Comparison of ENCODE assay signal across 8 cellular contexts in genomic region chr3:23806322-23807160, GRCh38. TPM values are rescaled to one million over a fixed set of nuclear protein-coding genes. Genes with fewer than 3 reads are reported as not detected.
DNase-seq lines count a peak whose midpoint lies in the region; ATAC-seq and TF ChIP-seq lines count a peak whose summit lies in the region.

No MANE protein-coding gene starts in this region.

- peak overlapping the region; percentile 38 for H2BK15ac ChIP-seq in mesendoderm (replicated peaks; ENCODE audit: low read depth)

- peaks cover 4% of the 10 kb centered on the region for H3K79me1 ChIP-seq in mesendoderm (ENCODE audit: low read length)

- H3K4ac ChIP-seq in mesendoderm (ENCODE audit: low read depth, low read length) = peak overlapping the region; percentile 100

- peak overlapping the region; percentile 81 for H3K9ac ChIP-seq in mesendoderm (ENCODE audit: low read length)

- peaks cover 18% of the 10 kb centered on the region for H3K79me2 ChIP-seq in mesendoderm (ENCODE audit: control insufficient read depth, insufficient read depth, low read length)

- peak overlapping the region; percentile 73 for H3K4me2 ChIP-seq in mesendoderm (ENCODE audit: low read length)

- no peak for TF ChIP-seq POLR2A in thyroid gland (IDR thresholded peaks at IDR 0.05)

- H3K36me3 ChIP-seq in effector memory CD4-positive, alpha-beta T cell (ENCODE audit: control insufficient read depth, insufficient read depth, low read length) = no peaks in the 10 kb centered on the region
- no peaks in the 10 kb centered on the region for H3K36me3 ChIP-seq in mesendoderm (ENCODE audit: control insufficient read depth, insufficient read depth, low read length)
- no peaks in the 10 kb centered on the region for H3K36me3 ChIP-seq in thyroid gland

- no peaks in the 10 kb centered on the region for H3K9me3 Mint-ChIP-seq in WTC11

- peak overlapping the region; percentile 96 for H3K27ac Mint-ChIP-seq in WTC11

- H3K9me3 ChIP-seq in effector memory CD4-positive, alpha-beta T cell (ENCODE audit: control insufficient read depth, low read length) = no peaks in the 10 kb centered on the region
- H3K9me3 ChIP-seq in thyroid gland = no peaks in the 10 kb centered on the region

- peak; percentile 29 for DNase-seq in activated T-cell treated with anti-CD3 and anti-CD28 coated beads, Interleukin-2, amount 50 U/mL, for 1 hour
- DNase-seq in activated T-cell treated with anti-CD3 and anti-CD28 coated beads for 4 hours (no peak), WTC11 (ENCODE audit: low spot score) (peak; percentile 55), mesendoderm (no peak), thyroid gland (peak; percentile 29 to 35), medulla oblongata (ENCODE audit: extremely low spot score) (no peak)
- peak in 2 of 3 donors; percentile 10 to 16 for DNase-seq in effector memory CD4-positive, alpha-beta T cell

- peak overlapping the region; percentile 100 for H3K18ac ChIP-seq in mesendoderm (ENCODE audit: low read length)

- peaks cover 51% of the 10 kb centered on the region for H3K4me1 Mint-ChIP-seq in WTC11

- no peak overlapping the region for H3K23ac ChIP-seq in mesendoderm (ENCODE audit: low read length)

- peak overlapping the region; percentile 63 for H3K27ac ChIP-seq in effector memory CD4-positive, alpha-beta T cell (ENCODE audit: insufficient read depth, low read length, poor library complexity, severe bottlenecking)
- H3K27ac ChIP-seq in mesendoderm (ENCODE audit: low read depth, low read length) (peak overlapping the region; percentile 84), thyroid gland (peak overlapping the region; percentile 84 to 94 (median 93))

- H4K8ac ChIP-seq in mesendoderm (ENCODE audit: low read depth, low read length) = peak overlapping the region; percentile 57

- H3K4me3 Mint-ChIP-seq in WTC11 = peak overlapping the region; percentile 97

- H3K4me3 ChIP-seq in effector memory CD4-positive, alpha-beta T cell (ENCODE audit: insufficient read depth, low read depth, low read length, poor library complexity, severe bottlenecking) = peak overlapping the region; percentile 70
- H3K4me3 ChIP-seq in mesendoderm (ENCODE audit: low read length) (peak overlapping the region; percentile 79), thyroid gland (replicated peaks in 1 of 3) (peak overlapping the region; percentile 54 to 88 (median 83))

- H2BK120ac ChIP-seq in mesendoderm (ENCODE audit: low read depth, low read length) = peak overlapping the region; percentile 97

- intact Hi-C loops in thyroid gland (cut with DNase I) = no loop called here

- H2BK5ac ChIP-seq in mesendoderm (ENCODE audit: low read length) = no peak overlapping the region

- no peaks in the 10 kb centered on the region; the same call in 1 of the 2 replicates for H3K27me3 Mint-ChIP-seq in WTC11 (ENCODE audit: low read depth)

- POLR2A ChIA-PET in WTC11 (lab: Charles Lee) = interaction anchor here (0.6 to 1.1 kb wide), 5 partner anchors 25 to 604 kb away, joined by 3 to 7 read pairs (median 3); partner anchors contain the start of genes NKIRAS1 and RPL15

- ATAC-seq in HG03135 (IDR thresholded peaks at IDR 0.05; ENCODE audit: unreplicated experiment) (peak; percentile 11), WTC11 (peak; percentile 3)

- peaks cover 17% of the 10 kb centered on the region for H3K36me3 Mint-ChIP-seq in WTC11

- peaks cover 17% of the 10 kb centered on the region for H3K4me1 ChIP-seq in effector memory CD4-positive, alpha-beta T cell (ENCODE audit: control insufficient read depth, insufficient read depth, low read length, poor library complexity, severe bottlenecking)
- peaks cover 12% of the 10 kb centered on the region for H3K4me1 ChIP-seq in mesendoderm (ENCODE audit: control insufficient read depth, low read depth, low read length)
- H3K4me1 ChIP-seq in thyroid gland = peaks cover 10 to 27% of the 10 kb centered on the region in 2 donors

- CTCF ChIA-PET in WTC11 (lab: Charles Lee) = interaction anchor here (1.0 kb wide), 2 partner anchors 25 to 86 kb away, joined by 3 to 4 read pairs; no protein-coding TSS in a partner anchor

- no peak overlapping the region for H4K5ac ChIP-seq in mesendoderm (ENCODE audit: low read length)

- TF ChIP-seq CTCF in WTC11 (IDR thresholded peaks at IDR 0.05) (no peak), thyroid gland (IDR thresholded peaks at IDR 0.05) (no peak)

- H3K27me3 ChIP-seq in effector memory CD4-positive, alpha-beta T cell (replicated peaks; ENCODE audit: control insufficient read depth, insufficient read depth, low read length, poor library complexity, severe bottlenecking) = no peaks in the 10 kb centered on the region
- H3K27me3 ChIP-seq in mesendoderm (ENCODE audit: insufficient read depth, low read length, poor library complexity) (no peaks in the 10 kb centered on the region), thyroid gland (no peaks in the 10 kb centered on the region)

- H3K56ac ChIP-seq in mesendoderm (ENCODE audit: low read length) = peak overlapping the region; percentile 92

- no peak overlapping the region for H2AK5ac ChIP-seq in mesendoderm (ENCODE audit: low read length)

- no CpG with 5 or more reads among the region's 79 CpGs for WGBS in mesendoderm (ENCODE audit: extremely low coverage, insufficient coverage, low lambda C conversion rate)
- WGBS in thyroid gland, 2 donors = 2 to 3% methylated on average over 17 to 25 of the region's 79 CpGs

TF ChIP-seq in WTC11, 78 proteins besides CTCF, POLR2A, EP300 and RAD21:
- TF ChIP-seq MYBL2 (CRISPR knock-in tag; IDR thresholded peaks at IDR 0.05) = no peak
- peak; percentile 71; the same call in 1 of the 2 replicates for TF ChIP-seq FOXK1 (CRISPR knock-in tag; IDR thresholded peaks at IDR 0.05)
- TF ChIP-seq FOXP1 (CRISPR knock-in tag; IDR thresholded peaks at IDR 0.05; ENCODE audit: borderline replicate concordance) = 0 out of 2 replicates have a peak, but pooled peaks have one; percentile 51
- TF ChIP-seq TP53 (CRISPR knock-in tag; IDR thresholded peaks at IDR 0.05) = 0 out of 2 replicates have a peak, but pooled peaks have one; percentile 64
- no peak for TF ChIP-seq ZNF671 (CRISPR knock-in tag; IDR thresholded peaks at IDR 0.05)

RNA-seq across cellular contexts. Expression of gene UBE2E1, which starts 0.8 kb away (rescaled TPM):
- 115 to 124 TPM (median 121 TPM) in 3 replicates for total RNA-seq in WTC11 (2021)
- 169 TPM for polyA plus RNA-seq in mesendoderm (2013, experiment 1 of 2)
- polyA plus RNA-seq in mesendoderm (2013, experiment 2 of 2) = 166 TPM
- 10 to 100 TPM; 61.6 to 88.4 (median 79.6) TPM for total RNA-seq in thyroid gland

Comparison
In these comparisons a context has a peak if more than half of its experiments do, and no peak if none do; other contexts are left out.
1. DNase-seq: peak in activated T-cell treated with anti-CD3 and anti-CD28 coated beads, Interleukin-2, amount 50 U/mL, for 1 hour (single experiment), WTC11 (single experiment), effector memory CD4-positive, alpha-beta T cell (2 of 3) and thyroid gland (2 of 2); none in activated T-cell treated with anti-CD3 and anti-CD28 coated beads for 4 hours (single experiment), mesendoderm (single experiment) and medulla oblongata (single experiment).
2. Peak in every context shown above with its lines, with median percentiles within 50 percentile points of each other: H3K27ac ChIP-seq and H3K4me3 ChIP-seq.